In genomic region chr10:33899578-33900531, GRCh38 we compare ENCODE assay signal across 20 cellular contexts.
DNase-seq lines count a peak whose midpoint lies in the region; ATAC-seq and TF ChIP-seq lines count a peak whose summit lies in the region.
"Had no signal": no experiment of that assay in that cellular context is flagged by ENCODE, and none has a peak within 500 bp of the region (broad histone marks: within the 10 kb centered on the region; RNA-seq: fewer than 3 reads in every experiment).

No MANE protein-coding gene starts in this region.

- no peaks in the 10 kb centered on the region for H3K36me3 ChIP-seq in right atrium auricular region
- no peaks in the 10 kb centered on the region for H3K36me3 ChIP-seq in lower lobe of right lung
- H3K36me3 ChIP-seq in aorta (ENCODE audit: control insufficient read depth in 1 of 2, insufficient read depth in 2 of 2, low read length in 1 of 2), result no peaks in the 10 kb centered on the region
- H3K36me3 ChIP-seq: uterus had no signal

- TF ChIP-seq CTCF in right atrium auricular region (IDR thresholded peaks at IDR 0.05) (no peak), lower lobe of right lung (IDR thresholded peaks at IDR 0.05) (no peak)

- 58% methylated on average over 5 of the region's 5 CpGs for WGBS in right cardiac atrium
- 68 to 76% methylated on average over 5 of the region's 5 CpGs for WGBS in aorta, 2 donors

- ATAC-seq in right cardiac atrium, result peak; percentile 20 to 56
- peak; percentile 50 for ATAC-seq in esophagus mucosa
- no peak for ATAC-seq in lower lobe of right lung
- ATAC-seq in aorta (ENCODE audit: low FRiP score), result peak; percentile 42
- ATAC-seq: CD8-positive, alpha-beta T cell; natural killer cell treated with Interleukin-12 subunit alpha and Interleukin-12 subunit beta and Interleukin-15 and Interleukin-18, amount 100 ng/mL, for 72 hours had no signal

- intact Hi-C loops in right cardiac atrium (cut with DNase I) (no loop called here), lower lobe of right lung (cut with DNase I) (no loop called here), aorta (cut with DNase I) (loop anchor here in 1 of 2 donors (10.0 kb wide), 1 partner anchor 565 kb away; the partner anchor contains the start of gene NRP1)

- peak overlapping the region; percentile 81 for H3K27ac ChIP-seq in right cardiac atrium (ENCODE audit: low read length)
- peak overlapping the region in 1 of 2 donors; percentile 63 for H3K27ac ChIP-seq in right atrium auricular region
- H3K27ac ChIP-seq in lower lobe of right lung, result peak overlapping the region; percentile 14
- no peak overlapping the region for H3K27ac ChIP-seq in aorta (ENCODE audit: low read depth in 1 of 2, low read length in 2 of 2)

- no peak overlapping the region for H3K4me3 ChIP-seq in right cardiac atrium (ENCODE audit: low read length)
- no peak overlapping the region for H3K4me3 ChIP-seq in right atrium auricular region
- no peak overlapping the region for H3K4me3 ChIP-seq in lower lobe of right lung
- H3K4me3 ChIP-seq in aorta (ENCODE audit: low read length in 2 of 2), result no peak overlapping the region
- H3K4me3 ChIP-seq: coronary artery, uterus had no signal

- H3K27me3 ChIP-seq in right cardiac atrium (ENCODE audit: control insufficient read depth, insufficient read depth), result no peaks in the 10 kb centered on the region
- no peaks in the 10 kb centered on the region for H3K27me3 ChIP-seq in right atrium auricular region
- H3K27me3 ChIP-seq in lower lobe of right lung (ENCODE audit: low read depth), result no peaks in the 10 kb centered on the region
- H3K27me3 ChIP-seq in aorta (ENCODE audit: control insufficient read depth in 1 of 2, insufficient read depth in 2 of 2, low read length in 1 of 2), result no peaks in the 10 kb centered on the region
- H3K27me3 ChIP-seq: uterus had no signal

- DNase-seq in right cardiac atrium, result no peak
- DNase-seq in right atrium auricular region (ENCODE audit: low spot score), result no peak
- DNase-seq in lower lobe of right lung, result no peak
- DNase-seq in aorta, result no peak
- no peak for DNase-seq in DMS 273 treated with DMSO at 0.1 percent for 48 hours (lab: John Stamatoyannopoulos, UW)
- DNase-seq in OCI-M2 (lab: John Stamatoyannopoulos, UW; ENCODE audit: unreplicated experiment), result no peak
- DNase-seq in middle frontal gyrus (ENCODE audit: extremely low spot score, low spot score), result no peak
- DNase-seq: activated B cell treated with CpG ODN at 0.5 μM for 24 hours; amniotic stem cell; CD8-positive, alpha-beta T cell; GOT3; NCI-H187 treated with DMSO at 0.1 percent for 48 hours; NCI-H69; small intestine; stimulated activated naive CD4-positive, alpha-beta T cell; T-helper 1 cell; uterus had no signal

- H3K9me3 ChIP-seq in right cardiac atrium (ENCODE audit: control insufficient read depth, low read length), result no peaks in the 10 kb centered on the region
- no peaks in the 10 kb centered on the region for H3K9me3 ChIP-seq in right atrium auricular region
- H3K9me3 ChIP-seq in lower lobe of right lung, result no peaks in the 10 kb centered on the region
- no peaks in the 10 kb centered on the region for H3K9me3 ChIP-seq in aorta (ENCODE audit: control insufficient read depth, low read length)
- H3K9me3 ChIP-seq: uterus had no signal

- peaks cover 4% of the 10 kb centered on the region for H3K4me1 ChIP-seq in right cardiac atrium (ENCODE audit: control insufficient read depth, insufficient read depth, low read length)
- H3K4me1 ChIP-seq in right atrium auricular region, result no peaks in the 10 kb centered on the region
- peaks cover 11% of the 10 kb centered on the region for H3K4me1 ChIP-seq in lower lobe of right lung
- H3K4me1 ChIP-seq in aorta (ENCODE audit: control insufficient read depth in 1 of 2, insufficient read depth in 2 of 2, low read length in 2 of 2), result peaks cover 3 to 6% of the 10 kb centered on the region in 2 donors
- H3K4me1 ChIP-seq: uterus had no signal

Comparison
In these comparisons a context has a peak if more than half of its experiments do, and no peak if none do; other contexts are left out.
1. ATAC-seq: peak in right cardiac atrium (2 of 2), esophagus mucosa (single experiment) and aorta (single experiment); none in lower lobe of right lung (0 of 2).
2. H3K27ac ChIP-seq: peak in right cardiac atrium (single experiment) and lower lobe of right lung (single experiment); none in aorta (0 of 2).